Comparison of ENCODE assay signal across 2 cellular contexts in genomic region chr3:190526787-190527767, GRCh38.
TF ChIP-seq lines count a peak whose summit lies in the region.

No MANE protein-coding gene starts in this region.

TF ChIP-seq in A549, 52 proteins besides CTCF, POLR2A, EP300 and RAD21 (continued from another document):
- no peak for TF ChIP-seq ZNF302 (CRISPR knock-in tag; IDR thresholded peaks at IDR 0.05)

TF ChIP-seq in SK-N-SH, 30 proteins besides CTCF, POLR2A, EP300 and RAD21 (continued from another document):
- no peak for TF ChIP-seq ZBTB33 (IDR thresholded peaks at IDR 0.05; ENCODE audit: borderline replicate concordance, low read depth)
- no peak for TF ChIP-seq USF1 (IDR thresholded peaks at IDR 0.05; ENCODE audit: borderline replicate concordance, low read depth)
- no peak for TF ChIP-seq EZH2phosphoT487 (IDR thresholded peaks at IDR 0.05; ENCODE audit: borderline replicate concordance, low read depth)
- TF ChIP-seq FOXM1 (IDR thresholded peaks at IDR 0.05; ENCODE audit: low read depth): no peak
- no peak for TF ChIP-seq USF2 (IDR thresholded peaks at IDR 0.05; ENCODE audit: borderline replicate concordance, low read depth, low read length)
- TF ChIP-seq JUND (IDR thresholded peaks at IDR 0.05): no peak
- TF ChIP-seq TAF1 (IDR thresholded peaks at IDR 0.05; ENCODE audit: borderline replicate concordance, low read depth, low read length): no peak
- no peak for TF ChIP-seq GABPA (IDR thresholded peaks at IDR 0.05; ENCODE audit: low read depth)
- no peak for TF ChIP-seq CHD2 (IDR thresholded peaks at IDR 0.05; ENCODE audit: low read length, partially characterized antibody)
- TF ChIP-seq SMC3 (IDR thresholded peaks at IDR 0.05; ENCODE audit: low read depth, low read length): no peak
- TF ChIP-seq RXRA (IDR thresholded peaks at IDR 0.05; ENCODE audit: borderline replicate concordance, low read depth): no peak
- no peak for TF ChIP-seq RFX5 (IDR thresholded peaks at IDR 0.05; ENCODE audit: low read length)
- TF ChIP-seq YY1 (IDR thresholded peaks at IDR 0.05; ENCODE audit: low read depth): no peak
